In the genomic region with DNA sequence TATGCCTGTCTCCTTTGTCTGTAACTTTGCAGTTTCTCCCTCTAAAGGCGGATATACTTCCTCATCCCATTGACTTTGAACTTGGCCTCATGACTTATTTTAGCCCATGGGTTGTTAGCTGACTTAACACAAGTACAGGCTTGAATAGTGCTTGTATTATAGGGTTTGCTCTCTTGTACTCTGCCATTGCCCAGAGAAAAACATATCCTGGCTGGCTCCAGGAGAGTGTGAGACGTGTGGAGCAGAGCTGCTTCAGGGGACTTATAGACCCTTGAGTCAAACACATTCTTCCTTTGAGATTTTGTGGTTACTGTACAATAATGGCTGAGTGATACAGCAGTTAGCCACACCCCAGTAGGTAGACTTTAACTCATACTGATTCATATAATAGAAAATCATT, we compare ENCODE assay signal across 11 cellular contexts.
DNase-seq lines count a peak whose midpoint lies in the region; ATAC-seq and TF ChIP-seq lines count a peak whose summit lies in the region.
"Had no signal": no experiment of that assay in that cellular context is flagged by ENCODE, and none has a peak within 500 bp of the region (broad histone marks: within the 10 kb centered on the region; RNA-seq: fewer than 3 reads in every experiment).

No MANE protein-coding gene starts in this region.

- H3K36me3 Mint-ChIP-seq in CD4-positive, alpha-beta memory T cell, result no peaks in the 10 kb centered on the region
- H3K36me3 Mint-ChIP-seq in central memory CD8-positive, alpha-beta T cell (ENCODE audit: insufficient read depth), result no peaks in the 10 kb centered on the region

- H3K4me1 Mint-ChIP-seq in CD4-positive, alpha-beta memory T cell, result peaks cover 42 to 62% (median 54%) of the 10 kb centered on the region in 4 donors
- peaks cover 43% of the 10 kb centered on the region for H3K4me1 Mint-ChIP-seq in central memory CD8-positive, alpha-beta T cell

- H3K4me3 ChIP-seq in CD4-positive, alpha-beta memory T cell (ENCODE audit: low read length in 2 of 2), result no peak overlapping the region
- no peak overlapping the region for H3K4me3 ChIP-seq in neutrophil (ENCODE audit: low read depth in 1 of 2, low read length in 1 of 2)

- ATAC-seq in central memory CD8-positive, alpha-beta T cell (replicated peaks; ENCODE audit: extremely low read depth, poor library complexity, severe bottlenecking), result no peak
- no peak for ATAC-seq in HG03196 (IDR thresholded peaks at IDR 0.05; ENCODE audit: unreplicated experiment)

- intact Hi-C loops in CD4-positive, alpha-beta memory T cell (cut with micrococcal nuclease), result loop anchor here (1.0 to 5.0 kb wide), 2 partner anchors 39 to 65 kb away; no protein-coding TSS in a partner anchor

- H3K27me3 ChIP-seq in CD4-positive, alpha-beta memory T cell (ENCODE audit: insufficient read depth, low read length), result no peaks in the 10 kb centered on the region
- H3K27me3 ChIP-seq in neutrophil, result no peaks in the 10 kb centered on the region
- H3K27me3 ChIP-seq: brain microvascular endothelial cell had no signal

- peaks cover 66% of the 10 kb centered on the region for H3K4me1 ChIP-seq in CD4-positive, alpha-beta memory T cell (ENCODE audit: insufficient read depth, low read length)
- peaks cover under 1 to 19% of the 10 kb centered on the region in 2 experiments for H3K4me1 ChIP-seq in neutrophil (ENCODE audit: control insufficient read depth in 1 of 2, insufficient read depth in 1 of 2, low read depth in 1 of 2, low read length in 1 of 2)

- no peaks in the 10 kb centered on the region for H3K36me3 ChIP-seq in CD4-positive, alpha-beta memory T cell (ENCODE audit: insufficient read depth, low read length)
- no peaks in the 10 kb centered on the region for H3K36me3 ChIP-seq in neutrophil
- H3K36me3 ChIP-seq: brain microvascular endothelial cell had no signal

- peaks cover 0 to 2% (median 0%) of the 10 kb centered on the region in 8 donors for H3K9me3 Mint-ChIP-seq in CD4-positive, alpha-beta memory T cell
- H3K9me3 Mint-ChIP-seq in central memory CD8-positive, alpha-beta T cell, result no peaks in the 10 kb centered on the region

- H3K4me3 Mint-ChIP-seq in CD4-positive, alpha-beta memory T cell, result peak overlapping the region in 5 of 8 donors; percentile 30 to 70 (median 53)
- no peak overlapping the region for H3K4me3 Mint-ChIP-seq in central memory CD8-positive, alpha-beta T cell
- H3K4me3 Mint-ChIP-seq: IgD-negative memory B cell had no signal

- H3K27ac Mint-ChIP-seq in CD4-positive, alpha-beta memory T cell, result peak overlapping the region; percentile 64 to 91 (median 78)
- peak overlapping the region; percentile 90 for H3K27ac Mint-ChIP-seq in central memory CD8-positive, alpha-beta T cell (ENCODE audit: low read depth)

- in situ Hi-C loops in KBM-7 (cut with MboI; ENCODE audit: low pct_unique_long_range_greater_than_20kb, low sequenced_read_pairs), result no loop called here

- TF ChIP-seq CTCF in neutrophil (IDR thresholded peaks at IDR 0.05), result no peak

- H3K27ac ChIP-seq in CD4-positive, alpha-beta memory T cell (ENCODE audit: low read depth, low read length), result no peak overlapping the region
- peak overlapping the region; percentile 65 for H3K27ac ChIP-seq in neutrophil

- CTCF ChIA-PET in CD4-positive, alpha-beta memory T cell (lab: Charles Lee; ENCODE audit: partially characterized antibody), result interaction anchor here (0.9 to 5.5 kb wide), 4 partner anchors 63 to 243 kb away, joined by 3 to 64 read pairs (median 16); a partner anchor contains a TSS

- POLR2A ChIA-PET in CD4-positive, alpha-beta memory T cell (lab: Charles Lee; ENCODE audit: partially characterized antibody), result interaction anchor here (1.5 to 5.6 kb wide), 5 partner anchors 64 to 124 kb away, joined by 4 to 96 read pairs (median 12); a partner anchor contains a TSS

- DNase-seq in CD4-positive, alpha-beta memory T cell, result no peak
- peak; percentile 40 for DNase-seq in HT1080 (ENCODE audit: low read depth)
- DNase-seq in central memory CD8-positive, alpha-beta T cell (ENCODE audit: low spot score in 2 of 2), result no peak
- no peak for DNase-seq in NCI-H69 (lab: John Stamatoyannopoulos, UW)
- DNase-seq in KBM-7, result no peak
- DNase-seq: COR-L47, NCI-H2107 had no signal

- no peaks in the 10 kb centered on the region for H3K9me3 ChIP-seq in CD4-positive, alpha-beta memory T cell (ENCODE audit: control insufficient read depth in 1 of 2, low read length in 2 of 2)
- H3K9me3 ChIP-seq in neutrophil, result no peaks in the 10 kb centered on the region

- H3K27me3 Mint-ChIP-seq in CD4-positive, alpha-beta memory T cell, result no peaks in the 10 kb centered on the region
- no peaks in the 10 kb centered on the region for H3K27me3 Mint-ChIP-seq in central memory CD8-positive, alpha-beta T cell
- H3K27me3 Mint-ChIP-seq: IgD-negative memory B cell had no signal
